1 cellular context compared by ENCODE assay signal in the genomic region with DNA sequence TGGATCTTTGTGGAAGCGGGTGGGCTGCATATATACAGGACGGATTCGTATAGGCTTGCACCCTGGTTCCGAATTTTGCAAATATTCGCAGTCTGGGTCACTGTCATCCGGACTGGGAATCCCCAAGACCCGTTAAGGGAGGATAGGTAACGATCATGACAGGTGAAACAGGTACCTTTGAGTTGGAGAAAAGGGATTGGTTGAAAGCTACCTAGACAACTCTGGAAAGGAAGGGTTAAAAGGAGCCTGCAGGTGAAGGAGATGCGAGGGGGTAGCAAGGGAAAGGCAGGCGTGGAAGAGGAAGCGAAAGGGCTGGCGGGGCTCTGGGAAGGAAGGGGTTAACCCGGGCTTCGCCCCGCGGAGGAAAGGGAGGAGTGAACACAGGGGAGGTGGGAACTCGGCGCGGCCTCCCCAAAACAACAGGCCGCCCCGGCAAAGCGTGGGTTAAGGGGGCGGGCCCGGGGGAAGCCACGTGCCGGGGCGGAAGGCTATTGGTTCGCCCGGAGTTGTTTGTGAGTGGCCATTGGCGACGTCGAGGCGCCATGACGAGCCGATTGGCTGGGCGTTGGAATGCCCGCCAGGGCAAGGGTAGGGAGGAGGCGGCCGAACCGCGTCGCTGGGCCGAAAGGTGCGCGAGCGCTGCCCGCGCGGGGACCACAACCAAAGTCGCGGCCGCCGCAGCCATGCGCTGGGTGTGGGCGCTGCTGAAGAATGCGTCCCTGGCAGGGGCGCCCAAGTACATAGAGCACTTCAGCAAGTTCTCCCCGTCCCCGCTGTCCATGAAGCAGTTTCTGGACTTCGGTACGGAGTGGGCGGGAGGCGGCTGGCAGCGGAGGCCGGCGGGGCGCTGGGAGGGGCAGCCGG.
A peak's percentile ranks its signal among the peaks of the same experiment; 100 is the strongest.
TF ChIP-seq lines count a peak whose summit lies in the region.

TSS of gene PDK2 (plus strand) at position 599 of the 864 bp plus-strand sequence. CDS start at position 684, 85 bp downstream.

TF ChIP-seq in SK-N-SH, 30 proteins besides CTCF, POLR2A, EP300 and RAD21 (continued from another document):
- TF ChIP-seq, protein P1, sequence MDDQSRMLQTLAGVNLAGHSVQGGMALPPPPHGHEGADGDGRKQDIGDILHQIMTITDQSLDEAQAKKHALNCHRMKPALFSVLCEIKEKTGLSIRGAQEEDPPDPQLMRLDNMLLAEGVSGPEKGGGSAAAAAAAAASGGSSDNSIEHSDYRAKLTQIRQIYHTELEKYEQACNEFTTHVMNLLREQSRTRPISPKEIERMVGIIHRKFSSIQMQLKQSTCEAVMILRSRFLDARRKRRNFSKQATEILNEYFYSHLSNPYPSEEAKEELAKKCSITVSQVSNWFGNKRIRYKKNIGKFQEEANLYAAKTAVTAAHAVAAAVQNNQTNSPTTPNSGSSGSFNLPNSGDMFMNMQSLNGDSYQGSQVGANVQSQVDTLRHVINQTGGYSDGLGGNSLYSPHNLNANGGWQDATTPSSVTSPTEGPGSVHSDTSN (IDR thresholded peaks at IDR 0.05), result peak; percentile 64
- TF ChIP-seq NFIC (IDR thresholded peaks at IDR 0.05; ENCODE audit: borderline replicate concordance) (no peak; the same call in 1 of the 2 replicates), MAX (IDR thresholded peaks at IDR 0.05; ENCODE audit: low read depth) (peak; percentile 98), SMC3 (IDR thresholded peaks at IDR 0.05; ENCODE audit: low read depth, low read length) (no peak), FOXM1 (IDR thresholded peaks at IDR 0.05; ENCODE audit: low read depth) (peak; percentile 68; the same call in 1 of the 2 replicates), RFX5 (IDR thresholded peaks at IDR 0.05; ENCODE audit: low read length) (peak; percentile 71; the same call in 1 of the 2 replicates), NRF1 (IDR thresholded peaks at IDR 0.05; ENCODE audit: low read depth, low read length) (peak; percentile 51; the same call in 1 of the 2 replicates), MEF2A (IDR thresholded peaks at IDR 0.05; ENCODE audit: borderline replicate concordance, low read depth) (no peak), POLR2AphosphoS5 (IDR thresholded peaks at IDR 0.05; ENCODE audit: low read depth, low read length) (peak; percentile 34; the same call in 1 of the 2 replicates), ELF1 (IDR thresholded peaks at IDR 0.05) (0 out of 2 replicates have a peak, but pooled peaks have one; percentile 25), GATA2 (CRISPR knock-in tag; IDR thresholded peaks at IDR 0.05) (no peak), JUND (IDR thresholded peaks at IDR 0.05) (no peak), TCF12 (IDR thresholded peaks at IDR 0.05) (0 out of 2 replicates have a peak, but pooled peaks have one; percentile 3), REST (IDR thresholded peaks at IDR 0.05; ENCODE audit: low read depth, low read length) (no peak), USF2 (IDR thresholded peaks at IDR 0.05; ENCODE audit: borderline replicate concordance, low read depth, low read length) (peak; percentile 88), SIN3A (IDR thresholded peaks at IDR 0.05; ENCODE audit: borderline replicate concordance, low read depth, low read length) (peak; percentile 69; the same call in 1 of the 2 replicates), FOXJ3 (CRISPR knock-in tag; IDR thresholded peaks at IDR 0.05) (peak; percentile 13; the same call in 1 of the 2 replicates)
- TF ChIP-seq, protein P2, sequence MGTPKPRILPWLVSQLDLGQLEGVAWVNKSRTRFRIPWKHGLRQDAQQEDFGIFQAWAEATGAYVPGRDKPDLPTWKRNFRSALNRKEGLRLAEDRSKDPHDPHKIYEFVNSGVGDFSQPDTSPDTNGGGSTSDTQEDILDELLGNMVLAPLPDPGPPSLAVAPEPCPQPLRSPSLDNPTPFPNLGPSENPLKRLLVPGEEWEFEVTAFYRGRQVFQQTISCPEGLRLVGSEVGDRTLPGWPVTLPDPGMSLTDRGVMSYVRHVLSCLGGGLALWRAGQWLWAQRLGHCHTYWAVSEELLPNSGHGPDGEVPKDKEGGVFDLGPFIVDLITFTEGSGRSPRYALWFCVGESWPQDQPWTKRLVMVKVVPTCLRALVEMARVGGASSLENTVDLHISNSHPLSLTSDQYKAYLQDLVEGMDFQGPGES (IDR thresholded peaks at IDR 0.05; ENCODE audit: low read depth, low read length), result peak; percentile 92
- TF ChIP-seq, protein P3, sequence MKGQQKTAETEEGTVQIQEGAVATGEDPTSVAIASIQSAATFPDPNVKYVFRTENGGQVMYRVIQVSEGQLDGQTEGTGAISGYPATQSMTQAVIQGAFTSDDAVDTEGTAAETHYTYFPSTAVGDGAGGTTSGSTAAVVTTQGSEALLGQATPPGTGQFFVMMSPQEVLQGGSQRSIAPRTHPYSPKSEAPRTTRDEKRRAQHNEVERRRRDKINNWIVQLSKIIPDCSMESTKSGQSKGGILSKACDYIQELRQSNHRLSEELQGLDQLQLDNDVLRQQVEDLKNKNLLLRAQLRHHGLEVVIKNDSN (IDR thresholded peaks at IDR 0.05; ENCODE audit: borderline replicate concordance, low read depth), result peak; percentile 99
TF ChIP-seq in SK-N-SH: peak in this region for 19.
